9 cellular contexts compared by ENCODE assay signal in genomic region chr20:973785-974194, GRCh38. TPM values are rescaled to one million over a fixed set of nuclear protein-coding genes. Genes with fewer than 3 reads are reported as not detected.
DNase-seq lines count a peak whose midpoint lies in the region; ATAC-seq, FAIRE-seq and TF ChIP-seq lines count a peak whose summit lies in the region.
"Had no signal": no experiment of that assay in that cellular context is flagged by ENCODE, and none has a peak within 500 bp of the region (broad histone marks: within the 10 kb centered on the region; RNA-seq: fewer than 3 reads in every experiment).

No MANE protein-coding gene starts in this region.

- H2AK5ac ChIP-seq in H1 (ENCODE audit: low read depth, low read length): no peak overlapping the region

- peak; percentile 60 for DNase-seq in activated CD8-positive, alpha-beta memory T cell treated with anti-CD3 and anti-CD28 coated beads for 24 hours
- no peak for DNase-seq in activated CD8-positive, alpha-beta memory T cell treated with anti-CD3 and anti-CD28 coated beads, Interleukin-2, amount 50 U/mL, for 4 hours
- no peak for DNase-seq in SK-N-MC (ENCODE audit: low read depth, low spot score)
- DNase-seq in H1 (ENCODE audit: low read depth in 1 of 2, low spot score in 2 of 2): no peak
- peak; percentile 91 for DNase-seq in osteoblast (ENCODE audit: insufficient read length, low spot score, missing footprints)
- DNase-seq in inferior parietal cortex (ENCODE audit: extremely low spot score): no peak

- H3K56ac ChIP-seq in H1 (replicated peaks; ENCODE audit: insufficient read length, low read depth, low read length): no peak overlapping the region

- H3K4me3 ChIP-seq in SK-N-MC (peak overlapping the region; percentile 33; the same call in 1 of the 2 replicates), H1 (ENCODE audit: extremely low read depth in 1 of 4, insufficient read depth in 2 of 4, low read depth in 3 of 4, low read length in 4 of 4) (no peak overlapping the region), osteoblast (ENCODE audit: insufficient read depth, low read length) (no peak overlapping the region)

- no peak overlapping the region for H3K27ac ChIP-seq in SK-N-MC
- H3K27ac ChIP-seq in H1 (ENCODE audit: low read depth, low read length): no peak overlapping the region
- H3K27ac ChIP-seq in osteoblast (ENCODE audit: low read depth, low read length): no peak overlapping the region

- no peak overlapping the region for H3K14ac ChIP-seq in H1 (ENCODE audit: insufficient read length)

- no peak overlapping the region for H2BK15ac ChIP-seq in H1 (ENCODE audit: low read length)

- H3K27me3 ChIP-seq in H1 (replicated peaks in 1 of 4; ENCODE audit: control insufficient read depth in 3 of 4, extremely low read depth in 1 of 4, insufficient read depth in 3 of 4, low read length in 3 of 4) (no peaks in the 10 kb centered on the region), osteoblast (ENCODE audit: insufficient read depth, low read length) (no peaks in the 10 kb centered on the region)

- H3K4ac ChIP-seq in H1 (replicated peaks; ENCODE audit: insufficient read length, low read depth, low read length): no peak overlapping the region

- H3K9me3 ChIP-seq in SK-N-MC (ENCODE audit: low read depth, low read length) (no peaks in the 10 kb centered on the region), H1 (ENCODE audit: insufficient read depth in 2 of 2, low read depth in 1 of 2, low read length in 1 of 2) (no peaks in the 10 kb centered on the region), osteoblast (ENCODE audit: low read depth, low read length) (no peaks in the 10 kb centered on the region)

- H3K4me2 ChIP-seq in H1 (ENCODE audit: insufficient read depth in 1 of 2, low read depth in 2 of 2, low read length in 2 of 2) (no peak overlapping the region), osteoblast (ENCODE audit: insufficient read depth, low read length) (no peak overlapping the region)

- TF ChIP-seq RAD21 in H1 (IDR thresholded peaks at IDR 0.05 in 1 of 2, conservative IDR thresholded peaks at IDR 0.05 in 1 of 2; ENCODE audit: low read depth in 2 of 2, low read length in 2 of 2): peak; percentile 72 to 74

- H3K36me3 ChIP-seq in SK-N-MC (ENCODE audit: insufficient read depth, low read length) (no peaks in the 10 kb centered on the region), H1 (ENCODE audit: control insufficient read depth in 2 of 4, insufficient read depth in 4 of 4, low read length in 3 of 4) (no peaks in the 10 kb centered on the region), osteoblast (ENCODE audit: insufficient read depth, low read length) (no peaks in the 10 kb centered on the region)

- no peak overlapping the region for H3K18ac ChIP-seq in H1 (ENCODE audit: extremely low read depth, low read length)

- H2BK12ac ChIP-seq in H1 (ENCODE audit: low read depth, low read length): no peak overlapping the region

- no peaks in the 10 kb centered on the region for H3K79me2 ChIP-seq in H1 (ENCODE audit: control insufficient read depth in 1 of 2, insufficient read depth in 2 of 2, low read length in 2 of 2)
- H3K79me2 ChIP-seq in osteoblast (ENCODE audit: insufficient read depth, low read length): no peaks in the 10 kb centered on the region

- H2BK20ac ChIP-seq in H1 (ENCODE audit: low read length): no peak overlapping the region

- TF ChIP-seq CTCF in H1 (IDR thresholded peaks at IDR 0.05; ENCODE audit: control extremely low read depth in 1 of 3, insufficient read depth in 1 of 3, low read depth in 1 of 3, low read length in 3 of 3) (peak; percentile 60 to 76 (median 67)), osteoblast (IDR thresholded peaks at IDR 0.05; ENCODE audit: extremely low read depth, low read depth, low read length) (peak; percentile 52)

- no peaks in the 10 kb centered on the region for H3K4me1 ChIP-seq in H1 (replicated peaks in 1 of 4; ENCODE audit: control insufficient read depth in 3 of 4, insufficient read depth in 4 of 4, low read length in 3 of 4)
- H3K4me1 ChIP-seq in osteoblast (ENCODE audit: insufficient read depth, low read length): peaks cover 6% of the 10 kb centered on the region

- H2AFZ ChIP-seq in H1 (ENCODE audit: low read length) (no peak overlapping the region), osteoblast (ENCODE audit: low read length) (no peak overlapping the region)

- no peak overlapping the region for H4K8ac ChIP-seq in H1 (ENCODE audit: extremely low read depth, insufficient read depth, low read length)

- no peaks in the 10 kb centered on the region for H3K79me1 ChIP-seq in H1 (ENCODE audit: low read depth, low read length)

- no peak overlapping the region for H3K23ac ChIP-seq in H1 (ENCODE audit: insufficient read length)

- no peaks in the 10 kb centered on the region for H4K20me1 ChIP-seq in H1 (replicated peaks in 1 of 2; ENCODE audit: control insufficient read depth in 1 of 2, insufficient read depth in 2 of 2, low read length in 2 of 2)
- H4K20me1 ChIP-seq in osteoblast (ENCODE audit: insufficient read depth, low read length): no peaks in the 10 kb centered on the region

- no peak overlapping the region for H2BK120ac ChIP-seq in H1 (replicated peaks; ENCODE audit: low read depth, low read length)

- ATAC-seq in HG03175 (IDR thresholded peaks at IDR 0.05; ENCODE audit: unreplicated experiment) (peak; percentile 56), HG02885 (IDR thresholded peaks at IDR 0.05; ENCODE audit: poor library complexity, unreplicated experiment) (no peak)

- CTCF ChIA-PET in H1 (lab: Charles Lee; ENCODE audit: partially characterized antibody): interaction anchor here (0.7 to 13.1 kb wide), 21 partner anchors 9 to 614 kb away, joined by 3 to 155 read pairs (median 4); no protein-coding TSS in a partner anchor

- POLR2A ChIA-PET in H1 (lab: Charles Lee; ENCODE audit: partially characterized antibody): no interaction called here

- no peak overlapping the region for H4K91ac ChIP-seq in H1 (replicated peaks; ENCODE audit: insufficient read length, low read length)

- no peak for TF ChIP-seq EP300 in H1 (IDR thresholded peaks at IDR 0.05; ENCODE audit: borderline replicate concordance in 1 of 2, low read depth in 2 of 2, low read length in 2 of 2)

- peak; percentile 65 for FAIRE-seq in H1 (lab: Jason Lieb, UNC)
- FAIRE-seq: endometrium had no signal

- no peaks in the 10 kb centered on the region for H3K23me2 ChIP-seq in H1 (ENCODE audit: low read depth, low read length)

- 64% methylated on average over 6 of the region's 6 CpGs; no CpG with 5 or more reads in 1 of the 2 experiments for WGBS in H1 (ENCODE audit: extremely low coverage in 1 of 2, insufficient coverage in 1 of 2, insufficient read length in 1 of 2, insufficient replicate concordance in 2 of 2, low coverage in 1 of 2, low lambda C conversion rate in 2 of 2, missing lambda C conversion rate in 1 of 2), 2 experiments

- no peak overlapping the region for H3K9ac ChIP-seq in SK-N-MC (ENCODE audit: insufficient read length)
- H3K9ac ChIP-seq in H1 (replicated peaks in 1 of 4; ENCODE audit: extremely low read depth in 1 of 4, low read depth in 3 of 4, low read length in 3 of 4): no peak overlapping the region

- H2BK5ac ChIP-seq in H1 (ENCODE audit: low read depth, low read length): no peak overlapping the region

- TF ChIP-seq POLR2A in H1 (IDR thresholded peaks at IDR 0.05; ENCODE audit: control extremely low read depth in 1 of 2, low read depth in 2 of 2, low read length in 2 of 2): no peak

- H4K5ac ChIP-seq in H1 (ENCODE audit: insufficient read length, low read depth, low read length): no peak overlapping the region

TF ChIP-seq in H1, 55 proteins besides CTCF, POLR2A, EP300 and RAD21:
- 0 out of 2 replicates have a peak, but pooled peaks have one; percentile 37 for TF ChIP-seq YY1 (IDR thresholded peaks at IDR 0.05; ENCODE audit: low read depth, low read length)
- peak; percentile 74 for TF ChIP-seq CEBPB (IDR thresholded peaks at IDR 0.05; ENCODE audit: low read depth, low read length)
- TF ChIP-seq SAP30 (IDR thresholded peaks at IDR 0.05; ENCODE audit: insufficient read depth, insufficient replicate concordance, low read length): no peak

RNA-seq across cellular contexts. Expression of gene RSPO4, which starts 28.3 kb away (rescaled TPM):
- 5.1 and 6.4 TPM in 2 replicates for total RNA-seq in H1 (2021; fragmentation: NEBNext Ultra II Directional; extraction: Animal tissue kit (Norgen Biotek cat#: 25700))
- polyA plus RNA-seq in H1 (2011; rRNA removed): 3.4 and 5.9 TPM in 2 replicates
- polyA plus RNA-seq in H1 (2011; cell fraction: cytosol; rRNA removed): 3.3 TPM
- polyA plus RNA-seq in H1 (2011; cell fraction: nucleus; rRNA removed): 18.4 TPM
- 4.3 to 10.2 TPM (median 7.7 TPM) in 4 replicates for polyA plus RNA-seq in H1 (2012, experiment 1 of 2)
- polyA plus RNA-seq in H1 (2012, experiment 2 of 2): 5.2 TPM
- 4.7 TPM for polyA plus RNA-seq in H1 (2013, experiment 1 of 2)
- polyA plus RNA-seq in H1 (2013, experiment 2 of 2): 4.8 TPM
- polyA minus RNA-seq in H1 (2011; rRNA and poly(A)+ RNA removed): 1.1 and 1.2 TPM in 2 replicates
- 1.1 TPM for polyA minus RNA-seq in H1 (2011; cell fraction: cytosol; rRNA and poly(A)+ RNA removed)
- polyA minus RNA-seq in H1 (2011; cell fraction: nucleus; rRNA and poly(A)+ RNA removed): 2.2 TPM
- total RNA-seq in osteoblast: not detected in 2 replicates

RNA-seq across cellular contexts. Expression of gene ANGPT4, which starts 57.7 kb away (rescaled TPM):
- total RNA-seq in H1 (2021; fragmentation: NEBNext Ultra II Directional; extraction: Animal tissue kit (Norgen Biotek cat#: 25700)): 0.06 and 0.07 TPM in 2 replicates
- polyA plus RNA-seq in H1 (2011; rRNA removed): 0.25 and 0.33 TPM in 2 replicates
- 0.26 TPM for polyA plus RNA-seq in H1 (2011; cell fraction: cytosol; rRNA removed)
- polyA plus RNA-seq in H1 (2011; cell fraction: nucleus; rRNA removed): 0.31 TPM
- 0.04 to 0.24 TPM (median 0.14 TPM) in 4 replicates for polyA plus RNA-seq in H1 (2012, experiment 1 of 2)
- 0.05 TPM for polyA plus RNA-seq in H1 (2012, experiment 2 of 2)
- polyA plus RNA-seq in H1 (2013, experiment 1 of 2): 0.41 TPM
- 0.37 TPM for polyA plus RNA-seq in H1 (2013, experiment 2 of 2)
- 0.25 and 0.49 TPM in 2 replicates for polyA minus RNA-seq in H1 (2011; rRNA and poly(A)+ RNA removed)
- polyA minus RNA-seq in H1 (2011; cell fraction: cytosol; rRNA and poly(A)+ RNA removed): not detected
- polyA minus RNA-seq in H1 (2011; cell fraction: nucleus; rRNA and poly(A)+ RNA removed): 0.20 TPM
- under 0.01 TPM in 2 replicates for total RNA-seq in osteoblast

Comparison
In these comparisons a context has a peak if more than half of its experiments do, and no peak if none do; other contexts are left out.
1. DNase-seq: peak in activated CD8-positive, alpha-beta memory T cell treated with anti-CD3 and anti-CD28 coated beads for 24 hours (single experiment) and osteoblast (single experiment); none in activated CD8-positive, alpha-beta memory T cell treated with anti-CD3 and anti-CD28 coated beads, Interleukin-2, amount 50 U/mL, for 4 hours (single experiment), SK-N-MC (single experiment), H1 (0 of 2) and inferior parietal cortex (single experiment).